ENCODE assay signal across 25 cellular contexts in the genomic region with DNA sequence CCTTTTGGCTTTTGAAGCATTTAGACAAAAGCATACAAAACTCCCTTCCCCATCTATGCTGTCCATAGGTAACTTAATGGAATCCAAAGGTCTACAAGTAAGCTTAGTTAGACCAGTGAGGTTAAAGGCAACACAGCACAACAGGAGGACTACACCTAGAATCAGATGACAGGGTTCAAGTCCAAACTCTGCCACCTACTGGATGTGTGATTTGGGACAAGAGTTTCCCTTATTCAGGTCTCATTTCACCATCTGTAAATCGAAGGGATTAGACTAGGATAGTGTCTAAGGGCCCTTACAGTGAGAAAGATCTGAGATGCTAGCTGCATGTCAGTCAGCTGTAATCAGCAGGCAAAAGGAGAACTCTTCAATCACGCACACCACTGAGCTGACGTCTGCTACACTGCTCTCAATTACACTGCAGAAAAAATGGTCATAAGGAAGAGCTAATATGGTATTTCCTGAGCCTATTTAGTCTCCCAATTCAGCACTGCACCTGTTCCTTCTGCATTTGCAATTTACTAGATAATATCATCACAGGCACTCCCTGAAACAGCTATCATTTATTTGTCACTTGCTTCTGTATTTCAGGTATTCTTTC.
DNase-seq lines count a peak whose midpoint lies in the region; ATAC-seq, FAIRE-seq and TF ChIP-seq lines count a peak whose summit lies in the region.
"Had no signal": no experiment of that assay in that cellular context is flagged by ENCODE, and none has a peak within 500 bp of the region (broad histone marks: within the 10 kb centered on the region; RNA-seq: fewer than 3 reads in every experiment).

No MANE protein-coding gene starts in this region.

- TF ChIP-seq POLR2A in GM12892 (IDR thresholded peaks at IDR 0.05; ENCODE audit: low read depth, low read length) (no peak), esophagus muscularis mucosa (IDR thresholded peaks at IDR 0.05; ENCODE audit: low read depth) (no peak)

- H3K4me3 ChIP-seq in esophagus muscularis mucosa, result no peak overlapping the region
- H3K4me3 ChIP-seq: BLaER1, gastroesophageal sphincter, left lung had no signal

- no peak for ATAC-seq in HG03159 (IDR thresholded peaks at IDR 0.05; ENCODE audit: unreplicated experiment)
- ATAC-seq: gastroesophageal sphincter; left lung; naive thymus-derived CD8-positive, alpha-beta T cell; stimulated activated memory B cell treated with anti-CD40 and anti-IgM and Interleukin-4, amounts not matched to agents 10 μg/mL and 1 μg/mL and 100 μg/mL, for 72 hours had no signal

- TF ChIP-seq EP300 in esophagus muscularis mucosa (IDR thresholded peaks at IDR 0.05), result no peak

- intact Hi-C loops in esophagus muscularis mucosa (cut with DNase I), result no loop called here

- no peaks in the 10 kb centered on the region for H3K9me3 ChIP-seq in esophagus muscularis mucosa
- H3K9me3 ChIP-seq: gastroesophageal sphincter, left lung had no signal

- no peaks in the 10 kb centered on the region for H3K27me3 ChIP-seq in esophagus muscularis mucosa
- H3K27me3 ChIP-seq: BLaER1, gastroesophageal sphincter, left lung had no signal

- 92% methylated on average over 3 of the region's 3 CpGs for WGBS in esophagus muscularis mucosa

- H3K36me3 ChIP-seq in esophagus muscularis mucosa, result peaks cover 0 to 6% (median 0%) of the 10 kb centered on the region in 4 donors

- peak; percentile 79 for FAIRE-seq in GM12892 (lab: Jason Lieb, UNC)
- FAIRE-seq: HTR-8/SVneo had no signal

- no peak overlapping the region for H3K27ac ChIP-seq in C4-2B
- H3K27ac ChIP-seq in esophagus muscularis mucosa (replicated peaks in 1 of 4), result no peak overlapping the region
- H3K27ac ChIP-seq in caudate nucleus (ENCODE audit: low read depth, low read length), result no peak overlapping the region
- H3K27ac ChIP-seq: BLaER1, gastroesophageal sphincter, left lung had no signal

- DNase-seq in GM12892 (ENCODE audit: insufficient read length) (no peak), NCI-H69 (lab: John Stamatoyannopoulos, UW) (peak; percentile 17), esophagus muscularis mucosa (ENCODE audit: extremely low spot score) (peak; percentile 45), caudate nucleus (lab: John Stamatoyannopoulos, UW) (no peak), NCI-H526 (lab: John Stamatoyannopoulos, UW) (no peak)
- DNase-seq: activated naive CD4-positive, alpha-beta T cell treated with anti-CD3 and anti-CD28 coated beads, Interleukin-2, amount 10 ng/mL, durations not matched to agents 7 days and 5 days; amygdala; Calu3; cortex of kidney; hypothalamus; KG1; left lung; naive thymus-derived CD8-positive, alpha-beta T cell; NCI-H2081 treated with DMSO at 0.1 percent for 48 hours; NCI-H82; retina; Right ventricle myocardium superior; stimulated activated CD4-positive, alpha-beta T cell treated with anti-CD3 and anti-CD28 coated beads, Interleukin-2, amount 100 ng/mL, for 48 hours; T-helper 9 cell had no signal

- TF ChIP-seq CTCF in C4-2B (conservative IDR thresholded peaks at IDR 0.05) (peak; percentile 16), esophagus muscularis mucosa (IDR thresholded peaks at IDR 0.05) (no peak)

- peaks cover 4 to 11% (median 5%) of the 10 kb centered on the region in 4 donors for H3K4me1 ChIP-seq in esophagus muscularis mucosa
- H3K4me1 ChIP-seq: BLaER1, left lung had no signal

Comparison
In these comparisons a context has a peak if more than half of its experiments do, and no peak if none do; other contexts are left out.
1. DNase-seq: peak in NCI-H69 (single experiment) and esophagus muscularis mucosa (single experiment); none in GM12892 (single experiment), caudate nucleus (0 of 61) and NCI-H526 (0 of 2).